8 cellular contexts compared by ENCODE assay signal in the genomic region with DNA sequence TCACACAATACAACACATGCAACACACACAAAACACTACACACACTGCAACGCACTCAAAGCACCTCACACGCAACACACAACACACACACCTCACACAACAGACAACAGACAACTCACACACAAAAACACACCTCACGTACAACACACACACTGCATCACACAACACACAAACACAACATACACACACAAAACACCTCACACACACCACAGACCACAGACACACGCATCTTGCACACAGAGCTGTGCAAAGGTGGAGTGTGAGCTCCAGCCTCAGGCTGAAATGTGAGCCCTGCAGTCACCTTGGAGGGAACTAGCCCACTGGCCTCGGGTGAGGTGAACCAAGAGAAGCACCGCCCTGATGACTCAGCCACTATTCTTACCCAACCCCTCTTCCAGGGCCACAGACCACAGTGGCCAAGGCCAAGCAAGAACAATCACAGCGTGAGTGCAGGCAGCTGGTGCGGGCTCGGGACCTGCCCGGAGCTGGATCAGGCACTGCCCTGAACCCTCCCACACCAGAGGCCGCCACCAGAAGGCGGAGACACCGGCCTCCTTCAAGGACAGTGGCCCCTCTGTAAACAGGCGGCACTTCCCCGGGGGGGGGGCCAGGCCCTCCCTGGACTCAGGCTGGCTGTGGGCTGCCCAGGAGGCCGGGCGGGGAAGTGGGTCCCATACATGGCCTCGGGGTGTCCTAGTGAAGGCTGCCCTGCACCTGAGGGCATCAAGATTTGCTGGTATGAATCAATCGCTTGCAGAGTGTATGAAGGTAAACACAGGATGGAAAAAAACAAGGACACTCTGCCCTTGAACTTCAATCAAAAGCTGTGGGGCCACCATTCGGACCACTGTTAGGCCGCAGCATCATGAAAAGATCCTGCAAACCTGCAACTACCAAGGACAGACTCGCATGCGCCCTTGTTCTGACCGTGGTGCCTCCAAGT.
DNase-seq lines count a peak whose midpoint lies in the region; ATAC-seq and TF ChIP-seq lines count a peak whose summit lies in the region.

No MANE protein-coding gene starts in this region.

- H3K9ac ChIP-seq in adipocyte (ENCODE audit: low read length), result no peak overlapping the region

- intact Hi-C loops in CD4-positive, alpha-beta memory T cell (cut with micrococcal nuclease), result no loop called here

- H3K36me3 Mint-ChIP-seq in immature natural killer cell, result no peaks in the 10 kb centered on the region
- H3K36me3 Mint-ChIP-seq in CD4-positive, alpha-beta memory T cell, result no peaks in the 10 kb centered on the region

- ATAC-seq in GM18505 (IDR thresholded peaks at IDR 0.05; ENCODE audit: unreplicated experiment) (peak; percentile 88), HG02678 (IDR thresholded peaks at IDR 0.05; ENCODE audit: unreplicated experiment) (peak; percentile 90)

- peak overlapping the region; percentile 3 for H3K4me3 ChIP-seq in adipocyte (ENCODE audit: low read length)
- H3K4me3 ChIP-seq in CD4-positive, alpha-beta memory T cell (ENCODE audit: low read length in 2 of 2), result no peak overlapping the region

- POLR2A ChIA-PET in CD4-positive, alpha-beta memory T cell (lab: Charles Lee; ENCODE audit: partially characterized antibody), result no interaction called here

- no peak overlapping the region for H3K4me3 Mint-ChIP-seq in immature natural killer cell
- no peak overlapping the region for H3K4me3 Mint-ChIP-seq in CD4-positive, alpha-beta memory T cell

- no peaks in the 10 kb centered on the region for H3K27me3 Mint-ChIP-seq in immature natural killer cell (ENCODE audit: low read depth in 3 of 3)
- H3K27me3 Mint-ChIP-seq in CD4-positive, alpha-beta memory T cell, result peaks cover 0 to 2% of the 10 kb centered on the region in 2 donors

- H3K9me3 ChIP-seq in adipocyte (ENCODE audit: control insufficient read depth, low read length), result no peaks in the 10 kb centered on the region
- H3K9me3 ChIP-seq in CD4-positive, alpha-beta memory T cell (ENCODE audit: control insufficient read depth in 1 of 2, low read length in 2 of 2), result no peaks in the 10 kb centered on the region

- peaks cover 62% of the 10 kb centered on the region for H3K4me1 ChIP-seq in adipocyte (ENCODE audit: control insufficient read depth, insufficient read depth, low read length)
- H3K4me1 ChIP-seq in CD4-positive, alpha-beta memory T cell (ENCODE audit: insufficient read depth, low read length), result no peaks in the 10 kb centered on the region

- H3K36me3 ChIP-seq in adipocyte (ENCODE audit: control insufficient read depth, insufficient read depth, low read length, severe bottlenecking), result no peaks in the 10 kb centered on the region
- no peaks in the 10 kb centered on the region for H3K36me3 ChIP-seq in CD4-positive, alpha-beta memory T cell (ENCODE audit: insufficient read depth, low read length)

- H3K27me3 ChIP-seq in adipocyte (replicated peaks; ENCODE audit: control insufficient read depth, insufficient read depth, low read length), result no peaks in the 10 kb centered on the region
- H3K27me3 ChIP-seq in CD4-positive, alpha-beta memory T cell (ENCODE audit: insufficient read depth, low read length), result no peaks in the 10 kb centered on the region

- H3K9me3 Mint-ChIP-seq in immature natural killer cell, result no peaks in the 10 kb centered on the region
- H3K9me3 Mint-ChIP-seq in CD4-positive, alpha-beta memory T cell, result no peaks in the 10 kb centered on the region

- H3K27ac Mint-ChIP-seq in immature natural killer cell, result no peak overlapping the region
- H3K27ac Mint-ChIP-seq in CD4-positive, alpha-beta memory T cell, result no peak overlapping the region

- no peak overlapping the region for H3K27ac ChIP-seq in CD4-positive, alpha-beta memory T cell (ENCODE audit: low read depth, low read length)

- DNase-seq in AG08395 (ENCODE audit: low spot score) (peak; percentile 95), NAMALWA (ENCODE audit: low spot score) (peak; percentile 19), adipocyte (ENCODE audit: low read depth) (peak; percentile 96), immature natural killer cell (peak; percentile 18 to 28 (median 25))
- peak; percentile 7 for DNase-seq in stimulated activated CD8-positive, alpha-beta memory T cell treated with anti-CD3 and anti-CD28 coated beads, Interleukin-12 subunit alpha, Interleukin-12 subunit beta, amount 100 ng/mL, for 4 hours (ENCODE audit: low read depth)
- DNase-seq in CD4-positive, alpha-beta memory T cell, result no peak

- peaks cover 0 to 6% of the 10 kb centered on the region in 2 donors for H3K4me1 Mint-ChIP-seq in immature natural killer cell
- no peaks in the 10 kb centered on the region for H3K4me1 Mint-ChIP-seq in CD4-positive, alpha-beta memory T cell

- CTCF ChIA-PET in CD4-positive, alpha-beta memory T cell (lab: Charles Lee; ENCODE audit: partially characterized antibody), result no interaction called here

- TF ChIP-seq POLR2A in GM18505 (IDR thresholded peaks at IDR 0.05; ENCODE audit: borderline replicate concordance, extremely low read depth, insufficient read depth, insufficient read length), result no peak

Comparison
In these comparisons a context has a peak if more than half of its experiments do, and no peak if none do; other contexts are left out.
1. DNase-seq: peak in AG08395 (single experiment), NAMALWA (single experiment), adipocyte (single experiment), immature natural killer cell (3 of 3) and stimulated activated CD8-positive, alpha-beta memory T cell treated with anti-CD3 and anti-CD28 coated beads, Interleukin-12 subunit alpha, Interleukin-12 subunit beta, amount 100 ng/mL, for 4 hours (single experiment); none in CD4-positive, alpha-beta memory T cell (0 of 5).